Comparison of ENCODE assay signal across 8 cellular contexts in genomic region chr19:48321622-48322591, GRCh38. TPM values are rescaled to one million over a fixed set of nuclear protein-coding genes. Genes with fewer than 3 reads are reported as not detected.
A peak's percentile ranks its signal among the peaks of the same experiment; 100 is the strongest.
DNase-seq lines count a peak whose midpoint lies in the region; FAIRE-seq and TF ChIP-seq lines count a peak whose summit lies in the region.

No MANE protein-coding gene starts in this region.

- H3K4me1 Mint-ChIP-seq in HFFc6 (ENCODE audit: low read depth): peaks cover 70% of the 10 kb centered on the region

- no peaks in the 10 kb centered on the region for H3K9me3 Mint-ChIP-seq in HFFc6

- peak overlapping the region; percentile 92 for H3K4me3 Mint-ChIP-seq in HFFc6

- H3K9me3 ChIP-seq in SJCRH30 (replicated peaks): no peaks in the 10 kb centered on the region

- peaks cover 5% of the 10 kb centered on the region; the same call in 1 of the 2 replicates for H3K36me3 Mint-ChIP-seq in HFFc6 (ENCODE audit: low read depth)

- DNase-seq in GM04504 (ENCODE audit: low read depth): peak; percentile 98
- peak; percentile 98 for DNase-seq in HFFc6
- DNase-seq in MV-4-11 (lab: John Stamatoyannopoulos, UW): peak; percentile 99
- DNase-seq in SJCRH30: peak; percentile 98 to 99
- DNase-seq in activated naive CD4-positive, alpha-beta T cell treated with Interleukin-2 at 50 U/mL for 16 hours: peak; percentile 97
- peak; percentile 96 to 99 for DNase-seq in frontal cortex (ENCODE audit: low spot score in 2 of 2)
- DNase-seq in non-pigmented ciliary epithelial cell (ENCODE audit: low read depth): peak; percentile 90
- peak; percentile 72 to 99 (median 95) for DNase-seq in substantia nigra (lab: John Stamatoyannopoulos, UW)

- peak overlapping the region; percentile 50 for H3K4me3 ChIP-seq in SJCRH30

- TF ChIP-seq CTCF in HFFc6 (IDR thresholded peaks at IDR 0.05): peak; percentile 55

- H3K27me3 Mint-ChIP-seq in HFFc6 (ENCODE audit: insufficient read depth): no peaks in the 10 kb centered on the region; the same call in 1 of the 2 replicates

- no peak for FAIRE-seq in frontal cortex (lab: Jason Lieb, UNC)

- peak overlapping the region; percentile 99 for H3K27ac Mint-ChIP-seq in HFFc6

- H3K27ac ChIP-seq in SJCRH30: peak overlapping the region; percentile 87
- peak overlapping the region; percentile 96 for H3K27ac ChIP-seq in substantia nigra (ENCODE audit: low read depth, low read length, poor library complexity, severe bottlenecking)

- peaks cover 7% of the 10 kb centered on the region for H3K4me1 ChIP-seq in SJCRH30

- H3K36me3 ChIP-seq in SJCRH30: 0 out of 2 replicates have a peak, but pooled peaks cover under 1% of the 10 kb centered on the region

- no peaks in the 10 kb centered on the region for H3K27me3 ChIP-seq in SJCRH30

RNA-seq across cellular contexts. Expression of gene EMP3, which starts 3.4 kb away (rescaled TPM):
- 100 to 1,000 TPM; 471 to 574 (median 525) TPM for total RNA-seq in HFFc6 (2021; fragmentation: NEBNext Ultra II Directional; extraction: Animal tissue kit (Norgen Biotek cat#: 25700))
- total RNA-seq in SJCRH30 (2014; rRNA removed; shearing (Covaris generic)): 79.1 and 79.2 TPM in 2 replicates
- 3.7 TPM for total RNA-seq in frontal cortex

RNA-seq across cellular contexts. Expression of gene TMEM143, which starts 41.8 kb away (rescaled TPM):
- total RNA-seq in HFFc6 (2021; fragmentation: NEBNext Ultra II Directional; extraction: Animal tissue kit (Norgen Biotek cat#: 25700)): 1 to 10 TPM; 5.9 to 9.7 (median 7.7) TPM
- total RNA-seq in SJCRH30 (2014; rRNA removed; shearing (Covaris generic)): 2.6 and 2.8 TPM in 2 replicates
- 3.7 TPM for total RNA-seq in frontal cortex

RNA-seq across cellular contexts. Expression of gene SYNGR4, which starts 42.3 kb away (rescaled TPM):
- not detected for total RNA-seq in HFFc6 (2021; fragmentation: NEBNext Ultra II Directional; extraction: Animal tissue kit (Norgen Biotek cat#: 25700))
- not detected in 2 replicates for total RNA-seq in SJCRH30 (2014; rRNA removed; shearing (Covaris generic))
- total RNA-seq in frontal cortex: not detected

RNA-seq across cellular contexts. Expression of gene ZNF114, which starts 52.0 kb away (rescaled TPM):
- under 1 TPM in 5 of 6 experiments, not detected in 1; 0.17 to 0.43 (median 0.25) TPM for total RNA-seq in HFFc6 (2021; fragmentation: NEBNext Ultra II Directional; extraction: Animal tissue kit (Norgen Biotek cat#: 25700))
- total RNA-seq in SJCRH30 (2014; rRNA removed; shearing (Covaris generic)): 0.71 and 1.0 TPM in 2 replicates
- total RNA-seq in frontal cortex: 6.9 TPM

Comparison
In these comparisons a context has a peak if more than half of its experiments do, and no peak if none do; other contexts are left out.
1. Peak in every context shown above with its lines: DNase-seq, H3K4me3 ChIP-seq and H3K27ac ChIP-seq.
2. RNA of gene EMP3, which starts 3.4 kb away (total RNA-seq): 471 to 574 TPM in HFFc6 and 79.1 to 79.2 TPM in SJCRH30; 3.7 TPM in frontal cortex (single experiment); every median in the first group is over 10 times any median in the second.